1 cellular context compared by ENCODE assay signal in genomic region chr22:30313527-30314385, GRCh38.
TF ChIP-seq lines count a peak whose summit lies in the region.

No MANE protein-coding gene starts in this region.

TF ChIP-seq in HEK293, 187 proteins besides CTCF, POLR2A, EP300 and RAD21:
- TF ChIP-seq, protein P1, sequence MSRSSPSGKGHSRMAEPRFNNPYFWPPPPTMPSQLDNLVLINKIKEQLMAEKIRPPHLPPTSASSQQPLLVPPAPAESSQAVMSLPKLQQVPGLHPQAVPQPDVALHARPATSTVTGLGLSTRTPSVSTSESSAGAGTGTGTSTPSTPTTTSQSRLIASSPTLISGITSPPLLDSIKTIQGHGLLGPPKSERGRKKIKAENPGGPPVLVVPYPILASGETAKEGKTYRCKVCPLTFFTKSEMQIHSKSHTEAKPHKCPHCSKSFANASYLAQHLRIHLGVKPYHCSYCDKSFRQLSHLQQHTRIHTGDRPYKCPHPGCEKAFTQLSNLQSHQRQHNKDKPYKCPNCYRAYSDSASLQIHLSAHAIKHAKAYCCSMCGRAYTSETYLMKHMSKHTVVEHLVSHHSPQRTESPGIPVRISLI (tag by site-specific recombination; IDR thresholded peaks at IDR 0.05), result peak; percentile 3; the same call in 1 of the 2 replicates
- no peak for TF ChIP-seq ZNF423 (tag by site-specific recombination; IDR thresholded peaks at IDR 0.05)
- TF ChIP-seq ZNF629 (tag by site-specific recombination; IDR thresholded peaks at IDR 0.05), result peak; percentile 43; the same call in 1 of the 2 replicates
- peak; percentile 44; the same call in 1 of the 2 replicates for TF ChIP-seq KLF17 (tag by site-specific recombination; IDR thresholded peaks at IDR 0.05)
